In genomic region chr18:4453712-4454547, GRCh38 we compare ENCODE assay signal across 8 cellular contexts. TPM values are rescaled to one million over a fixed set of nuclear protein-coding genes. Genes with fewer than 3 reads are reported as not detected.
A peak's percentile ranks its signal among the peaks of the same experiment; 100 is the strongest.
DNase-seq lines count a peak whose midpoint lies in the region; ATAC-seq and TF ChIP-seq lines count a peak whose summit lies in the region.

No MANE protein-coding gene starts in this region.

- peaks cover 32% of the 10 kb centered on the region for H3K27me3 Mint-ChIP-seq in progenitor cell of endocrine pancreas

- peak; percentile 33 for TF ChIP-seq CTCF in progenitor cell of endocrine pancreas (IDR thresholded peaks at IDR 0.05; ENCODE audit: unreplicated experiment)

- H3K36me3 ChIP-seq in ES-I3 (ENCODE audit: insufficient read depth, low read length) = no peaks in the 10 kb centered on the region
- no peaks in the 10 kb centered on the region for H3K36me3 ChIP-seq in MG63

- peaks cover 20% of the 10 kb centered on the region; the same call in 1 of the 2 replicates for H3K4me1 ChIP-seq in ES-I3 (ENCODE audit: insufficient read depth, low read length)

- peak overlapping the region; percentile 88 for H3K27ac Mint-ChIP-seq in progenitor cell of endocrine pancreas

- peaks cover 6% of the 10 kb centered on the region; the same call in 1 of the 2 replicates for H3K27me3 ChIP-seq in MG63

- H3K4me3 Mint-ChIP-seq in progenitor cell of endocrine pancreas (ENCODE audit: low read depth) = peak overlapping the region; percentile 91

- H3K4me3 ChIP-seq in MG63 = peak overlapping the region; percentile 55

- no peaks in the 10 kb centered on the region for H3K9me3 Mint-ChIP-seq in progenitor cell of endocrine pancreas (ENCODE audit: low read depth)

- no peaks in the 10 kb centered on the region for H3K36me3 Mint-ChIP-seq in progenitor cell of endocrine pancreas (ENCODE audit: insufficient read depth)

- no peak for DNase-seq in MG63
- peak; percentile 33 for DNase-seq in foreskin melanocyte
- peak; percentile 33 for DNase-seq in progenitor cell of endocrine pancreas (ENCODE audit: low spot score, unreplicated experiment)
- DNase-seq in NCI-H748 (lab: John Stamatoyannopoulos, UW; ENCODE audit: unreplicated experiment) = no peak
- DNase-seq in GM03348 (ENCODE audit: low spot score) = no peak
- DNase-seq in SKM-1 treated with dmso at 0.1 percent for 144 hours (lab: John Stamatoyannopoulos, UW; ENCODE audit: unreplicated experiment) = no peak

- peaks cover 32% of the 10 kb centered on the region for H3K4me1 Mint-ChIP-seq in progenitor cell of endocrine pancreas (ENCODE audit: low read depth)

- ATAC-seq in GM18517 (IDR thresholded peaks at IDR 0.05; ENCODE audit: unreplicated experiment) = no peak

- H3K9me3 ChIP-seq in ES-I3 (ENCODE audit: control insufficient read depth, insufficient read depth, low read length) (no peaks in the 10 kb centered on the region), MG63 (no peaks in the 10 kb centered on the region)

- peak overlapping the region; percentile 91 for H3K9ac ChIP-seq in ES-I3 (ENCODE audit: low read depth, low read length)

RNA-seq across cellular contexts. Expression of gene DLGAP1, which starts 1.2 kb away (rescaled TPM):
- total RNA-seq in MG63 (2014; rRNA removed; shearing (Covaris generic); ENCODE audit: low replicate concordance) = 3.4 and 3.7 TPM in 2 replicates
- total RNA-seq in progenitor cell of endocrine pancreas = 16.7 and 18.3 TPM in 2 replicates

Comparison
In these comparisons a context has a peak if more than half of its experiments do, and no peak if none do; other contexts are left out.
1. DNase-seq: peak in foreskin melanocyte (single experiment) and progenitor cell of endocrine pancreas (single experiment); none in MG63 (single experiment), NCI-H748 (single experiment), GM03348 (single experiment) and SKM-1 treated with dmso at 0.1 percent for 144 hours (single experiment).